ENCODE assay signal across 9 cellular contexts in the genomic region with DNA sequence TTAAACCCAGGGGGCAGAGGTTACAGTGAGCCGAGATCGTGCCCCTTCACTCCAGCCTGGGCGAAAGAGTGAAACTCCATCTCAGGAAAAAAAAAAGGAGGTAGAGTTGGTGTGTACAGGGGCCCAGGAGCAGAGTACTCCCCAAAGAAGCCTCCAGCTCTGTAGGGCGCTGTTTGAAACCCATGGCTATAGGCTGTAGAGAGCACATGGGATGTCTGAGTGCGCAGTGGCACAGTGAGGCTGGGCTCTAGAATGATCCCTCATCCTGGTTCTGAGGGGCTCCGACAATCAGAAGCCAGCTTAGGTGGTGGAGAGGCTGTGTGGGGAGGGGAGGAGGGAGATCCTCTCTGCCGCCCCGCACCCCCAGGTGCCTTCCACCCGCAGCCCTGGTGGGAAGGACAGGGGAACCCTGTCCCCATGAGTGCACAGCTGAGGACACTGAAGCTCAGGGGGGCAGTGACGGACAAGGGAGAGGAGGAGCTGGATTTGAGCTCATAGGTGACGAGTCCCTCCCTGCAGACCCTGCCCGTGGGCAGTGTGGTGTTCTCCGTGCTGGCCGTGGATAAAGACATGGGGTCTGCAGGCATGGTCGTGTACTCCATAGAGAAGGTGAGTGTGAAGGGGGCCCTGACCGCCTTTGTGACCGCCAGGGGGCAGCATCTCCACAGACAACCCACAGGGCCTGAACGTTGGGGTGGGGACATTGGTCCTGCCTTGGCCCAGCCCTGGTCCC. TPM values are rescaled to one million over a fixed set of nuclear protein-coding genes. Genes with fewer than 3 reads are reported as not detected.
DNase-seq lines count a peak whose midpoint lies in the region; ATAC-seq, FAIRE-seq and TF ChIP-seq lines count a peak whose summit lies in the region.
"Had no signal": no experiment of that assay in that cellular context is flagged by ENCODE, and none has a peak within 500 bp of the region (broad histone marks: within the 10 kb centered on the region; RNA-seq: fewer than 3 reads in every experiment).

No MANE protein-coding gene starts in this region.

- peak overlapping the region; percentile 48; the same call in 1 of the 2 replicates for H2BK20ac ChIP-seq in H1 (ENCODE audit: low read length)

- peaks cover 4% of the 10 kb centered on the region for H3K27me3 Mint-ChIP-seq in CD8-positive, alpha-beta T cell (ENCODE audit: low read depth)

- H3K9ac ChIP-seq in H1 (replicated peaks in 1 of 4; ENCODE audit: extremely low read depth in 1 of 4, low read depth in 3 of 4, low read length in 3 of 4), result no peak overlapping the region

- no peak overlapping the region for H3K4ac ChIP-seq in H1 (replicated peaks; ENCODE audit: insufficient read length, low read depth, low read length)

- H3K23me2 ChIP-seq in H1 (ENCODE audit: low read depth, low read length), result no peaks in the 10 kb centered on the region

- H3K36me3 ChIP-seq in CD8-positive, alpha-beta T cell (ENCODE audit: insufficient read depth, low read length), result no peaks in the 10 kb centered on the region
- H3K36me3 ChIP-seq in H1 (ENCODE audit: control insufficient read depth in 2 of 4, insufficient read depth in 4 of 4, low read length in 3 of 4), result no peaks in the 10 kb centered on the region

- peak; percentile 85 for TF ChIP-seq RAD21 in H1 (IDR thresholded peaks at IDR 0.05 in 1 of 2, conservative IDR thresholded peaks at IDR 0.05 in 1 of 2; ENCODE audit: low read depth in 2 of 2, low read length in 2 of 2)

- intact Hi-C loops in CD8-positive, alpha-beta T cell (cut with DNase I, micrococcal nuclease), result loop anchor here (1.0 to 2.0 kb wide), 6 partner anchors 29 to 385 kb away; a partner anchor contains a TSS

- CTCF ChIA-PET in CD8-positive, alpha-beta T cell (lab: Charles Lee), result interaction anchor here (0.6 to 3.2 kb wide), 32 partner anchors 8 to 855 kb away, joined by 3 to 34 read pairs (median 3); a partner anchor contains a TSS
- CTCF ChIA-PET in H1 (lab: Charles Lee; ENCODE audit: partially characterized antibody), result interaction anchor here (0.6 to 3.5 kb wide), 32 partner anchors 10 to 1065 kb away, joined by 3 to 18 read pairs (median 4); a partner anchor contains a TSS

- H3K4me2 ChIP-seq in H1 (ENCODE audit: insufficient read depth in 1 of 2, low read depth in 2 of 2, low read length in 2 of 2), result no peak overlapping the region

- no peaks in the 10 kb centered on the region for H4K20me1 ChIP-seq in H1 (replicated peaks in 1 of 2; ENCODE audit: control insufficient read depth in 1 of 2, insufficient read depth in 2 of 2, low read length in 2 of 2)

- peak overlapping the region; percentile 78 for H3K18ac ChIP-seq in H1 (ENCODE audit: extremely low read depth, low read length)

- peak overlapping the region; percentile 100 for H2BK15ac ChIP-seq in H1 (ENCODE audit: low read length)

- WGBS in H1 (ENCODE audit: extremely low coverage in 1 of 2, insufficient coverage in 1 of 2, insufficient read length in 1 of 2, insufficient replicate concordance in 2 of 2, low coverage in 1 of 2, low lambda C conversion rate in 2 of 2, missing lambda C conversion rate in 1 of 2), 2 experiments, result 48% methylated on average over 17 of the region's 18 CpGs; no CpG with 5 or more reads in 1 of the 2 experiments

- no peaks in the 10 kb centered on the region for H3K9me3 ChIP-seq in CD8-positive, alpha-beta T cell (ENCODE audit: low read length)
- H3K9me3 ChIP-seq in H1 (ENCODE audit: insufficient read depth in 2 of 2, low read depth in 1 of 2, low read length in 1 of 2), result no peaks in the 10 kb centered on the region

- no peak overlapping the region for H2BK5ac ChIP-seq in H1 (ENCODE audit: low read depth, low read length)

- no peaks in the 10 kb centered on the region for H3K27me3 ChIP-seq in CD8-positive, alpha-beta T cell (ENCODE audit: insufficient read depth, low read length)
- H3K27me3 ChIP-seq in H1 (replicated peaks in 1 of 4; ENCODE audit: control insufficient read depth in 3 of 4, extremely low read depth in 1 of 4, insufficient read depth in 3 of 4, low read length in 3 of 4), result peaks cover 0 to 2% (median 0%) of the 10 kb centered on the region in 4 experiments; a peak in 1 of 7 replicates

- H3K56ac ChIP-seq in H1 (replicated peaks; ENCODE audit: insufficient read length, low read depth, low read length), result no peak overlapping the region

- no peak overlapping the region for H3K4me3 ChIP-seq in CD8-positive, alpha-beta T cell (ENCODE audit: low read depth, low read length)
- no peak overlapping the region for H3K4me3 ChIP-seq in H1 (ENCODE audit: extremely low read depth in 1 of 4, insufficient read depth in 2 of 4, low read depth in 3 of 4, low read length in 4 of 4)
- H3K4me3 ChIP-seq: SK-N-MC had no signal

- H3K79me1 ChIP-seq in H1 (ENCODE audit: low read depth, low read length), result no peaks in the 10 kb centered on the region

- DNase-seq in CD8-positive, alpha-beta T cell, result peak; percentile 53 to 91 (median 76)
- DNase-seq in NCI-H2107 treated with DMSO at 0.1 percent for 48 hours (lab: John Stamatoyannopoulos, UW; ENCODE audit: unreplicated experiment) (peak; percentile 5), H1 (ENCODE audit: low read depth in 1 of 2, low spot score in 2 of 2) (peak in 1 of 2 experiments; percentile 96), mucosa of gallbladder (ENCODE audit: low spot score) (peak; percentile 59)
- DNase-seq in activated CD8-positive, alpha-beta memory T cell treated with anti-CD3 and anti-CD28 coated beads for 24 hours, result peak; percentile 95
- peak; percentile 92 for DNase-seq in stimulated activated CD8-positive, alpha-beta memory T cell treated with anti-CD3 and anti-CD28 coated beads, Interleukin-4, amount 100 ng/mL, for 48 hours

- no peak overlapping the region for H3K14ac ChIP-seq in H1 (ENCODE audit: insufficient read length)

- peak; percentile 86 for ATAC-seq in CD8-positive, alpha-beta T cell
- ATAC-seq in GM21381 (IDR thresholded peaks at IDR 0.05; ENCODE audit: unreplicated experiment) (peak; percentile 58), HG03025 (IDR thresholded peaks at IDR 0.05; ENCODE audit: low FRiP score, unreplicated experiment) (no peak)

- no peaks in the 10 kb centered on the region for H3K36me3 Mint-ChIP-seq in CD8-positive, alpha-beta T cell

- no peak overlapping the region for H3K4me3 Mint-ChIP-seq in CD8-positive, alpha-beta T cell

- H3K9me3 Mint-ChIP-seq in CD8-positive, alpha-beta T cell, result no peaks in the 10 kb centered on the region

- H2BK120ac ChIP-seq in H1 (replicated peaks; ENCODE audit: low read depth, low read length), result no peak overlapping the region

- H2AK5ac ChIP-seq in H1 (ENCODE audit: low read depth, low read length), result no peak overlapping the region

- peak overlapping the region; percentile 67 for H2AFZ ChIP-seq in H1 (ENCODE audit: low read length)

- H3K4me1 Mint-ChIP-seq in CD8-positive, alpha-beta T cell (ENCODE audit: low read depth), result peaks cover 4% of the 10 kb centered on the region

- no peak overlapping the region for H3K23ac ChIP-seq in H1 (ENCODE audit: insufficient read length)

- POLR2A ChIA-PET in CD8-positive, alpha-beta T cell (lab: Charles Lee), result interaction anchor here (2.5 kb wide), 1 partner anchor 30 kb away, joined by 5 read pairs; no protein-coding TSS in a partner anchor
- POLR2A ChIA-PET in H1 (lab: Charles Lee; ENCODE audit: partially characterized antibody), result interaction anchor here (1.0 to 1.4 kb wide), 2 partner anchors 36 to 38 kb away, joined by 3 to 4 read pairs; a partner anchor contains a TSS

- peak; percentile 72 for TF ChIP-seq CTCF in CD8-positive, alpha-beta T cell (IDR thresholded peaks at IDR 0.05)
- TF ChIP-seq CTCF in H1 (IDR thresholded peaks at IDR 0.05; ENCODE audit: control extremely low read depth in 1 of 3, insufficient read depth in 1 of 3, low read depth in 1 of 3, low read length in 3 of 3), result peak in 2 of 3 experiments; percentile 88 to 90; a peak in 3 of 4 replicates

- TF ChIP-seq POLR2A in H1 (IDR thresholded peaks at IDR 0.05; ENCODE audit: control extremely low read depth in 1 of 2, low read depth in 2 of 2, low read length in 2 of 2), result no peak

- H3K4me1 ChIP-seq in CD8-positive, alpha-beta T cell (ENCODE audit: insufficient read depth, low read length), result peaks cover 4% of the 10 kb centered on the region
- H3K4me1 ChIP-seq in H1 (replicated peaks in 1 of 4; ENCODE audit: control insufficient read depth in 3 of 4, insufficient read depth in 4 of 4, low read length in 3 of 4), result peaks cover 0 to 2% (median under 1%) of the 10 kb centered on the region in 4 experiments; a peak in 2 of 7 replicates

- no peak for TF ChIP-seq EP300 in H1 (IDR thresholded peaks at IDR 0.05; ENCODE audit: borderline replicate concordance in 1 of 2, low read depth in 2 of 2, low read length in 2 of 2)

- no peaks in the 10 kb centered on the region for H3K79me2 ChIP-seq in H1 (ENCODE audit: control insufficient read depth in 1 of 2, insufficient read depth in 2 of 2, low read length in 2 of 2)

- H4K8ac ChIP-seq in H1 (ENCODE audit: extremely low read depth, insufficient read depth, low read length), result no peak overlapping the region; the same call in 1 of the 2 replicates

- no peak overlapping the region for H3K27ac Mint-ChIP-seq in CD8-positive, alpha-beta T cell

- peak overlapping the region; percentile 19 for H4K5ac ChIP-seq in H1 (ENCODE audit: insufficient read length, low read depth, low read length)

- no peak for FAIRE-seq in H1 (lab: Jason Lieb, UNC)

- peak overlapping the region; percentile 84 for H4K91ac ChIP-seq in H1 (replicated peaks; ENCODE audit: insufficient read length, low read length)

- H3K27ac ChIP-seq in CD8-positive, alpha-beta T cell (ENCODE audit: low read depth, low read length), result no peak overlapping the region
- H3K27ac ChIP-seq in H1 (ENCODE audit: low read depth, low read length), result no peak overlapping the region
- H3K27ac ChIP-seq: SK-N-MC had no signal

- H2BK12ac ChIP-seq in H1 (ENCODE audit: low read depth, low read length), result peak overlapping the region; percentile 94; the same call in 1 of the 2 replicates

RNA-seq across cellular contexts. Expression of a gene that starts 24.6 kb away (rescaled TPM):
- total RNA-seq in CD8-positive, alpha-beta T cell, result 1 to 10 TPM; 1.2 to 2.2 TPM
- 0.43 and 0.69 TPM in 2 replicates for total RNA-seq in H1 (2021; fragmentation: NEBNext Ultra II Directional; extraction: Animal tissue kit (Norgen Biotek cat#: 25700))
- polyA plus RNA-seq in H1 (2011; rRNA removed), result 0.02 and 0.06 TPM in 2 replicates
- polyA plus RNA-seq in H1 (2011; cell fraction: cytosol; rRNA removed), result 0.04 TPM
- polyA plus RNA-seq in H1 (2011; cell fraction: nucleus; rRNA removed), result 0.26 TPM
- 0.08 to 0.52 TPM (median 0.25 TPM) in 3 of 4 replicates, not detected in the other for polyA plus RNA-seq in H1 (2012, experiment 1 of 2)
- not detected for polyA plus RNA-seq in H1 (2012, experiment 2 of 2)
- polyA plus RNA-seq in H1 (2013, experiment 1 of 2), result 0.04 TPM
- polyA plus RNA-seq in H1 (2013, experiment 2 of 2), result 0.02 TPM
- 0.06 and 0.17 TPM in 2 replicates for polyA minus RNA-seq in H1 (2011; rRNA and poly(A)+ RNA removed)
- polyA minus RNA-seq in H1 (2011; cell fraction: cytosol; rRNA and poly(A)+ RNA removed), result not detected
- polyA minus RNA-seq in H1 (2011; cell fraction: nucleus; rRNA and poly(A)+ RNA removed), result 0.50 TPM
- 65.7 TPM for total RNA-seq in mucosa of gallbladder

RNA-seq across cellular contexts. Expression of a gene that starts 36.2 kb away (rescaled TPM):
- under 1 TPM; 0.14 to 0.16 TPM for total RNA-seq in CD8-positive, alpha-beta T cell
- total RNA-seq in H1 (2021; fragmentation: NEBNext Ultra II Directional; extraction: Animal tissue kit (Norgen Biotek cat#: 25700)), result 12.0 and 12.8 TPM in 2 replicates
- polyA plus RNA-seq in H1 (2011; rRNA removed), result 3.3 TPM in 2 replicates
- 3.3 TPM for polyA plus RNA-seq in H1 (2011; cell fraction: cytosol; rRNA removed)
- 4.2 TPM for polyA plus RNA-seq in H1 (2011; cell fraction: nucleus; rRNA removed)
- 7.7 to 10.1 TPM (median 8.3 TPM) in 4 replicates for polyA plus RNA-seq in H1 (2012, experiment 1 of 2)
- polyA plus RNA-seq in H1 (2012, experiment 2 of 2), result 9.6 TPM
- polyA plus RNA-seq in H1 (2013, experiment 1 of 2), result 8.3 TPM
- 8.3 TPM for polyA plus RNA-seq in H1 (2013, experiment 2 of 2)
- polyA minus RNA-seq in H1 (2011; rRNA and poly(A)+ RNA removed), result 3.9 and 5.1 TPM in 2 replicates
- 6.2 TPM for polyA minus RNA-seq in H1 (2011; cell fraction: cytosol; rRNA and poly(A)+ RNA removed)
- 5.3 TPM for polyA minus RNA-seq in H1 (2011; cell fraction: nucleus; rRNA and poly(A)+ RNA removed)
- 1.1 TPM for total RNA-seq in mucosa of gallbladder

RNA-seq across cellular contexts. Expression of a gene that starts 36.5 kb away (rescaled TPM):
- total RNA-seq in CD8-positive, alpha-beta T cell, result 100 to 1,000 TPM; 199 to 216 TPM
- total RNA-seq in H1 (2021; fragmentation: NEBNext Ultra II Directional; extraction: Animal tissue kit (Norgen Biotek cat#: 25700)), result 164 and 178 TPM in 2 replicates
- polyA plus RNA-seq in H1 (2011; rRNA removed), result 54.7 and 109 TPM in 2 replicates
- 42.9 TPM for polyA plus RNA-seq in H1 (2011; cell fraction: cytosol; rRNA removed)
- polyA plus RNA-seq in H1 (2011; cell fraction: nucleus; rRNA removed), result 283 TPM
- 101 to 137 TPM (median 120 TPM) in 4 replicates for polyA plus RNA-seq in H1 (2012, experiment 1 of 2)
- polyA plus RNA-seq in H1 (2012, experiment 2 of 2), result 87.2 TPM
- 97.6 TPM for polyA plus RNA-seq in H1 (2013, experiment 1 of 2)
- polyA plus RNA-seq in H1 (2013, experiment 2 of 2), result 91.7 TPM
- polyA minus RNA-seq in H1 (2011; rRNA and poly(A)+ RNA removed), result 15.9 and 24.4 TPM in 2 replicates
- polyA minus RNA-seq in H1 (2011; cell fraction: cytosol; rRNA and poly(A)+ RNA removed), result 100 TPM
- 120 TPM for polyA minus RNA-seq in H1 (2011; cell fraction: nucleus; rRNA and poly(A)+ RNA removed)
- 74.9 TPM for total RNA-seq in mucosa of gallbladder

RNA-seq across cellular contexts. Expression of a gene that starts 56.6 kb away (rescaled TPM):
- total RNA-seq in CD8-positive, alpha-beta T cell, result not detected
- total RNA-seq in H1 (2021; fragmentation: NEBNext Ultra II Directional; extraction: Animal tissue kit (Norgen Biotek cat#: 25700)), result 5.9 and 6.9 TPM in 2 replicates
- polyA plus RNA-seq in H1 (2011; rRNA removed), result 4.2 and 8.9 TPM in 2 replicates
- polyA plus RNA-seq in H1 (2011; cell fraction: cytosol; rRNA removed), result 5.6 TPM
- 4.7 TPM for polyA plus RNA-seq in H1 (2011; cell fraction: nucleus; rRNA removed)
- 4.3 to 7.8 TPM (median 6.9 TPM) in 4 replicates for polyA plus RNA-seq in H1 (2012, experiment 1 of 2)
- 8.0 TPM for polyA plus RNA-seq in H1 (2012, experiment 2 of 2)
- polyA plus RNA-seq in H1 (2013, experiment 1 of 2), result 6.2 TPM
- polyA plus RNA-seq in H1 (2013, experiment 2 of 2), result 5.8 TPM
- polyA minus RNA-seq in H1 (2011; rRNA and poly(A)+ RNA removed), result 0.41 and 0.54 TPM in 2 replicates
- 3.1 TPM for polyA minus RNA-seq in H1 (2011; cell fraction: cytosol; rRNA and poly(A)+ RNA removed)
- polyA minus RNA-seq in H1 (2011; cell fraction: nucleus; rRNA and poly(A)+ RNA removed), result 2.5 TPM
- 0.14 TPM for total RNA-seq in mucosa of gallbladder

RNA-seq across cellular contexts. Expression of a gene that starts 56.7 kb away (rescaled TPM):
- total RNA-seq in CD8-positive, alpha-beta T cell, result not detected
- total RNA-seq in H1 (2021; fragmentation: NEBNext Ultra II Directional; extraction: Animal tissue kit (Norgen Biotek cat#: 25700)), result 0.63 and 0.97 TPM in 2 replicates
- 1.3 and 1.9 TPM in 2 replicates for polyA plus RNA-seq in H1 (2011; rRNA removed)
- polyA plus RNA-seq in H1 (2011; cell fraction: cytosol; rRNA removed), result 3.3 TPM
- polyA plus RNA-seq in H1 (2011; cell fraction: nucleus; rRNA removed), result 4.1 TPM
- 2.1 to 3.5 TPM (median 2.7 TPM) in 4 replicates for polyA plus RNA-seq in H1 (2012, experiment 1 of 2)
- polyA plus RNA-seq in H1 (2012, experiment 2 of 2), result 1.1 TPM
- 0.53 TPM for polyA plus RNA-seq in H1 (2013, experiment 1 of 2)
- 0.77 TPM for polyA plus RNA-seq in H1 (2013, experiment 2 of 2)
- 0.54 and 0.80 TPM in 2 replicates for polyA minus RNA-seq in H1 (2011; rRNA and poly(A)+ RNA removed)
- not detected for polyA minus RNA-seq in H1 (2011; cell fraction: cytosol; rRNA and poly(A)+ RNA removed)
- 1.00 TPM for polyA minus RNA-seq in H1 (2011; cell fraction: nucleus; rRNA and poly(A)+ RNA removed)
- total RNA-seq in mucosa of gallbladder, result not detected

Comparison
In these comparisons a context has a peak if more than half of its experiments do, and no peak if none do; other contexts are left out.
1. RNA of a gene that starts 24.6 kb away (total RNA-seq): 65.7 TPM in mucosa of gallbladder (single experiment); 1.2 to 2.2 TPM in CD8-positive, alpha-beta T cell and 0.43 to 0.69 TPM in H1; every median in the first group is over 10 times any median in the second.